ENCODE assay signal across 13 cellular contexts in the genomic region with DNA sequence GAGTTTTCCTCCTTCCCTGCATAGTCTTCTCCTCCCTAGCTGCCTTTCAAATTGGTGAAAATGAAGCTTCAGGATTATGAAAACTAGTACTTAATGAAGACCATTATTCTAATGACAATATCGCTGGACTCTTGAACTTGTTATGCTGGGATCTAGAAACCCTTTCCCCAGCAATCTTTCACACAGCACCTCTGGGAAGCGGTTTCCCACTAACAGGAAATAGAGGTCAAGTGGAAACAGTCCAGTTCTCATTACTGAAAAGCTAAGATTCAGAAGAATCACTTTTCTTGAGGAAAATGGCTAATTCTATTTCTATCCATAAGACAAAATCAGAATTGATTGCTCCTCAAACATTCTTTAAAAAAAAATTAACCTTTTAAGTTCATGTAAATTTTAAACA. TPM values are rescaled to one million over a fixed set of nuclear protein-coding genes. Genes with fewer than 3 reads are reported as not detected.
DNase-seq lines count a peak whose midpoint lies in the region; ATAC-seq and TF ChIP-seq lines count a peak whose summit lies in the region.
"Had no signal": no experiment of that assay in that cellular context is flagged by ENCODE, and none has a peak within 500 bp of the region (broad histone marks: within the 10 kb centered on the region; RNA-seq: fewer than 3 reads in every experiment).

No MANE protein-coding gene starts in this region.

- POLR2A ChIA-PET in CD8-positive, alpha-beta T cell (lab: Charles Lee): interaction anchor here (0.6 to 3.1 kb wide), 4 partner anchors 8 to 165 kb away, joined by 3 to 24 read pairs (median 6); partner anchors contain the start of gene SRSF1
- POLR2A ChIA-PET in naive thymus-derived CD8-positive, alpha-beta T cell (lab: Charles Lee): interaction anchor here (0.7 to 3.7 kb wide), 6 partner anchors 8 to 107 kb away, joined by 3 to 44 read pairs (median 3); partner anchors contain the start of gene SRSF1

- no peak overlapping the region for H3K9ac ChIP-seq in BLaER1

- DNase-seq in CD8-positive, alpha-beta T cell: no peak
- no peak for DNase-seq in adrenal gland
- no peak for DNase-seq in naive thymus-derived CD8-positive, alpha-beta T cell
- DNase-seq in NCI-H1092 treated with DMSO at 0.1 percent for 48 hours (lab: John Stamatoyannopoulos, UW): no peak
- DNase-seq in effector CD8-positive, alpha-beta T cell (lab: John Stamatoyannopoulos, UW): no peak
- DNase-seq in NCI-H526 (lab: John Stamatoyannopoulos, UW): no peak
- DNase-seq in DMS114 treated with DMSO at 0.1 percent for 48 hours (lab: John Stamatoyannopoulos, UW; ENCODE audit: unreplicated experiment): no peak
- DNase-seq: activated CD4-positive, alpha-beta T cell treated with anti-CD3 and anti-CD28 coated beads for 36 hours; activated naive CD8-positive, alpha-beta T cell treated with anti-CD3 and anti-CD28 coated beads, Interleukin-2, amount 10 ng/mL, durations not matched to agents 7 days and 5 days; SW 1271; transverse colon had no signal

- 0 out of 2 replicates have a peak overlapping the region, but pooled peaks have one; percentile 76 for H3K4me2 ChIP-seq in BLaER1

- no peaks in the 10 kb centered on the region for H3K27me3 ChIP-seq in BLaER1
- no peaks in the 10 kb centered on the region for H3K27me3 ChIP-seq in CD8-positive, alpha-beta T cell (ENCODE audit: insufficient read depth, low read length)
- H3K27me3 ChIP-seq in adrenal gland: no peaks in the 10 kb centered on the region
- H3K27me3 ChIP-seq: transverse colon had no signal

- intact Hi-C loops in CD8-positive, alpha-beta T cell (cut with DNase I, micrococcal nuclease): loop anchor here (5.0 kb wide), 2 partner anchors 33 to 858 kb away; partner anchors contain the start of gene CUEDC1 (in 1 of the 2)
- intact Hi-C loops in adrenal gland (cut with DNase I): no loop called here

- H3K36me3 ChIP-seq in BLaER1 (0 out of 2 replicates have a peak, but pooled peaks cover 2% of the 10 kb centered on the region), adrenal gland (replicated peaks in 1 of 2) (no peaks in the 10 kb centered on the region)
- no peaks in the 10 kb centered on the region for H3K36me3 ChIP-seq in CD8-positive, alpha-beta T cell (ENCODE audit: insufficient read depth, low read length)
- H3K36me3 ChIP-seq: transverse colon had no signal

- CTCF ChIA-PET in CD8-positive, alpha-beta T cell (lab: Charles Lee): interaction anchor here (1.6 to 4.6 kb wide), 4 partner anchors 10 to 98 kb away, joined by 4 to 53 read pairs (median 8); partner anchors contain the start of gene SRSF1

- H3K4me3 ChIP-seq in BLaER1: no peak overlapping the region
- no peak overlapping the region for H3K4me3 ChIP-seq in CD8-positive, alpha-beta T cell (ENCODE audit: low read depth, low read length)
- no peak overlapping the region for H3K4me3 ChIP-seq in adrenal gland
- H3K4me3 ChIP-seq: skin epidermis, transverse colon had no signal

- no peak for TF ChIP-seq POLR2A in adrenal gland (IDR thresholded peaks at IDR 0.05)

- WGBS in adrenal gland, 4 donors: 39 to 60% (median 50%) methylated on average over 2 of the region's 2 CpGs

- H3K27ac Mint-ChIP-seq in CD8-positive, alpha-beta T cell: peak overlapping the region; percentile 32
- H3K27ac Mint-ChIP-seq in naive thymus-derived CD8-positive, alpha-beta T cell: peak overlapping the region in 6 of 10 donors; percentile 33 to 96 (median 74)
- H3K27ac Mint-ChIP-seq: activated naive CD8-positive, alpha-beta T cell treated with anti-CD3 and anti-CD28 coated beads, Interleukin-2, amount 10 ng/mL, durations not matched to agents 7 days and 5 days had no signal

- H3K4me1 ChIP-seq in BLaER1 (peaks cover 78% of the 10 kb centered on the region), adrenal gland (replicated peaks in 1 of 2) (peaks cover 23 to 39% of the 10 kb centered on the region in 2 donors)
- H3K4me1 ChIP-seq in CD8-positive, alpha-beta T cell (ENCODE audit: insufficient read depth, low read length): peaks cover 31% of the 10 kb centered on the region

- no peak overlapping the region for H3K27ac ChIP-seq in BLaER1
- no peak overlapping the region for H3K27ac ChIP-seq in CD8-positive, alpha-beta T cell (ENCODE audit: low read depth, low read length)
- H3K27ac ChIP-seq in adrenal gland: peak overlapping the region in 3 of 5 donors; percentile 46 to 97 (median 96)
- H3K27ac ChIP-seq: skin epidermis had no signal

- H3K4me1 Mint-ChIP-seq in CD8-positive, alpha-beta T cell (ENCODE audit: low read depth): peaks cover 58% of the 10 kb centered on the region
- H3K4me1 Mint-ChIP-seq in naive thymus-derived CD8-positive, alpha-beta T cell: peaks cover 28 to 71% (median 62%) of the 10 kb centered on the region in 4 donors

- H3K27me3 Mint-ChIP-seq in CD8-positive, alpha-beta T cell (ENCODE audit: low read depth): no peaks in the 10 kb centered on the region
- peaks cover 0 to 2% (median 0%) of the 10 kb centered on the region in 5 donors for H3K27me3 Mint-ChIP-seq in naive thymus-derived CD8-positive, alpha-beta T cell
- H3K27me3 Mint-ChIP-seq: activated CD4-positive, alpha-beta T cell treated with anti-CD3 and anti-CD28 coated beads for 36 hours; activated naive CD8-positive, alpha-beta T cell treated with anti-CD3 and anti-CD28 coated beads, Interleukin-2, amount 10 ng/mL, durations not matched to agents 7 days and 5 days had no signal

- ATAC-seq in CD8-positive, alpha-beta T cell: no peak
- ATAC-seq in naive thymus-derived CD8-positive, alpha-beta T cell: no peak
- ATAC-seq: activated CD4-positive, alpha-beta T cell treated with anti-CD3 and anti-CD28 coated beads for 36 hours had no signal

- H3K9me3 ChIP-seq in BLaER1 (no peaks in the 10 kb centered on the region), adrenal gland (replicated peaks in 1 of 3) (no peaks in the 10 kb centered on the region)
- no peaks in the 10 kb centered on the region for H3K9me3 ChIP-seq in CD8-positive, alpha-beta T cell (ENCODE audit: low read length)
- H3K9me3 ChIP-seq: transverse colon had no signal

- no peaks in the 10 kb centered on the region for H3K9me3 Mint-ChIP-seq in CD8-positive, alpha-beta T cell
- H3K9me3 Mint-ChIP-seq in naive thymus-derived CD8-positive, alpha-beta T cell: no peaks in the 10 kb centered on the region
- H3K9me3 Mint-ChIP-seq: activated naive CD8-positive, alpha-beta T cell treated with anti-CD3 and anti-CD28 coated beads, Interleukin-2, amount 10 ng/mL, durations not matched to agents 7 days and 5 days had no signal

- H3K4me3 Mint-ChIP-seq in CD8-positive, alpha-beta T cell: peak overlapping the region; percentile 59
- peak overlapping the region in 8 of 10 donors; percentile 43 to 96 (median 82) for H3K4me3 Mint-ChIP-seq in naive thymus-derived CD8-positive, alpha-beta T cell

- peaks cover 27% of the 10 kb centered on the region for H4K20me1 ChIP-seq in BLaER1

- no peak for TF ChIP-seq CTCF in CD8-positive, alpha-beta T cell (IDR thresholded peaks at IDR 0.05)
- no peak for TF ChIP-seq CTCF in adrenal gland (IDR thresholded peaks at IDR 0.05)

- peaks cover 10% of the 10 kb centered on the region for H3K36me3 Mint-ChIP-seq in CD8-positive, alpha-beta T cell
- H3K36me3 Mint-ChIP-seq in naive thymus-derived CD8-positive, alpha-beta T cell: peaks cover 0 to 2% (median 0%) of the 10 kb centered on the region in 3 donors

RNA-seq across cellular contexts. Expression of gene VEZF1, which starts 2.0 kb away (rescaled TPM):
- 10 to 100 TPM; 45.2 to 46.6 TPM for total RNA-seq in CD8-positive, alpha-beta T cell
- total RNA-seq in adrenal gland: 100 to 1,000 TPM in 1 of 8 donors, 10 to 100 TPM in 7; 56.2 to 105 (median 74.1) TPM
- polyA plus RNA-seq in adrenal gland: 10 to 100 TPM; 14.1 to 58.5 (median 23.1) TPM
- 10 to 100 TPM; 91.6 to 92.8 TPM for total RNA-seq in naive thymus-derived CD8-positive, alpha-beta T cell
- polyA plus RNA-seq in naive thymus-derived CD8-positive, alpha-beta T cell: 10 to 100 TPM; 41.1 to 48.9 (median 42.1) TPM

RNA-seq across cellular contexts. Expression of gene SRSF1, which starts 17.0 kb away (rescaled TPM):
- 10 to 100 TPM; 79.2 to 94.1 TPM for total RNA-seq in CD8-positive, alpha-beta T cell
- 100 to 1,000 TPM; 131 to 236 (median 186) TPM for total RNA-seq in adrenal gland
- polyA plus RNA-seq in adrenal gland: 100 to 1,000 TPM; 105 to 276 (median 137) TPM
- 100 to 1,000 TPM; 213 to 256 TPM for total RNA-seq in naive thymus-derived CD8-positive, alpha-beta T cell
- 10 to 100 TPM; 43.5 to 51.6 (median 45.4) TPM for polyA plus RNA-seq in naive thymus-derived CD8-positive, alpha-beta T cell

RNA-seq across cellular contexts. Expression of gene CUEDC1, which starts 34.8 kb away (rescaled TPM):
- under 1 TPM in 1 of 2 experiments, not detected in 1; 0.22 TPM for total RNA-seq in CD8-positive, alpha-beta T cell
- total RNA-seq in adrenal gland: 10 to 100 TPM; 23.9 to 47.3 (median 39.1) TPM
- polyA plus RNA-seq in adrenal gland: 10 to 100 TPM; 19.9 to 45.1 (median 40.1) TPM
- under 1 TPM in 1 of 2 experiments, not detected in 1; 0.55 TPM for total RNA-seq in naive thymus-derived CD8-positive, alpha-beta T cell
- polyA plus RNA-seq in naive thymus-derived CD8-positive, alpha-beta T cell: not detected

Comparison
In these comparisons a context has a peak if more than half of its experiments do, and no peak if none do; other contexts are left out.
1. H3K27ac ChIP-seq: peak in adrenal gland (3 of 5); none in BLaER1 (single experiment) and CD8-positive, alpha-beta T cell (single experiment).
2. RNA of gene CUEDC1, which starts 34.8 kb away (total RNA-seq): 23.9 to 47.3 TPM in adrenal gland; 0.55 TPM in naive thymus-derived CD8-positive, alpha-beta T cell and 0.22 TPM in CD8-positive, alpha-beta T cell; every median in the first group is over 10 times any median in the second.
3. intact Hi-C loops: an anchor here in CD8-positive, alpha-beta T cell (5.0 kb wide); none called in adrenal gland.